ENCODE assay signal across 24 cellular contexts in genomic region chrX:30607155-30607554, GRCh38. TPM values are rescaled to one million over a fixed set of nuclear protein-coding genes. Genes with fewer than 3 reads are reported as not detected.
"Had no signal": no experiment of that assay in that cellular context is flagged by ENCODE, and none has a peak within 500 bp of the region (broad histone marks: within the 10 kb centered on the region; RNA-seq: fewer than 3 reads in every experiment).

No MANE protein-coding gene starts in this region.

- H3K27me3 ChIP-seq: adrenal gland, SJCRH30 had no signal

- H3K27me3 Mint-ChIP-seq: activated CD8-positive, alpha-beta T cell treated with anti-CD3 and anti-CD28 coated beads for 36 hours; activated naive CD8-positive, alpha-beta T cell treated with anti-CD3 and anti-CD28 coated beads, Interleukin-2, amount 10 ng/mL, durations not matched to agents 7 days and 5 days had no signal

- H3K27ac ChIP-seq: adrenal gland, SJCRH30, VCaP had no signal

- H3K9me3 Mint-ChIP-seq: activated CD8-positive, alpha-beta T cell treated with anti-CD3 and anti-CD28 coated beads for 36 hours; activated naive CD8-positive, alpha-beta T cell treated with anti-CD3 and anti-CD28 coated beads, Interleukin-2, amount 10 ng/mL, durations not matched to agents 7 days and 5 days had no signal

- ATAC-seq: activated CD8-positive, alpha-beta T cell treated with anti-CD3 and anti-CD28 coated beads for 36 hours had no signal

- DNase-seq: activated CD4-positive, alpha-beta T cell treated with anti-CD3 and anti-CD28 coated beads for 4 hours; activated CD8-positive, alpha-beta memory T cell treated with anti-CD3 and anti-CD28 coated beads, Interleukin-2, amount 50 U/mL, for 4 hours; activated CD8-positive, alpha-beta T cell treated with anti-CD3 and anti-CD28 coated beads for 36 hours; activated naive CD4-positive, alpha-beta T cell treated with anti-CD3 and anti-CD28 coated beads, Interleukin-2, amount 50 U/mL, for 16 hours; activated naive CD8-positive, alpha-beta T cell treated with anti-CD3 and anti-CD28 coated beads, Interleukin-2, amount 10 ng/mL, durations not matched to agents 7 days and 5 days; adrenal gland; anterior cingulate cortex; central memory CD4-positive, alpha-beta T cell; IMR-90; Kasumi-1; KBM-7; NCI-H1092; NCI-H1436; NCI-H1694 treated with DMSO at 0.1 percent for 48 hours; NCI-H2029 treated with DMSO at 0.1 percent for 48 hours; NCI-H446; NCI-H524; NCI-H748 treated with DMSO at 0.1 percent for 48 hours; Right ventricle myocardium superior; SJCRH30; SK-N-SH; T-helper 1 cell had no signal

- H3K27ac Mint-ChIP-seq: activated CD8-positive, alpha-beta T cell treated with anti-CD3 and anti-CD28 coated beads for 36 hours; activated naive CD8-positive, alpha-beta T cell treated with anti-CD3 and anti-CD28 coated beads, Interleukin-2, amount 10 ng/mL, durations not matched to agents 7 days and 5 days had no signal

- H3K36me3 Mint-ChIP-seq: activated naive CD8-positive, alpha-beta T cell treated with anti-CD3 and anti-CD28 coated beads, Interleukin-2, amount 10 ng/mL, durations not matched to agents 7 days and 5 days had no signal

- H3K4me3 ChIP-seq: adrenal gland, SJCRH30 had no signal

- H3K4me1 Mint-ChIP-seq: activated naive CD8-positive, alpha-beta T cell treated with anti-CD3 and anti-CD28 coated beads, Interleukin-2, amount 10 ng/mL, durations not matched to agents 7 days and 5 days had no signal

- H3K4me3 Mint-ChIP-seq: activated CD8-positive, alpha-beta T cell treated with anti-CD3 and anti-CD28 coated beads for 36 hours; activated naive CD8-positive, alpha-beta T cell treated with anti-CD3 and anti-CD28 coated beads, Interleukin-2, amount 10 ng/mL, durations not matched to agents 7 days and 5 days had no signal

- H3K4me1 ChIP-seq: adrenal gland, SJCRH30 had no signal

RNA-seq across cellular contexts. Expression of gene TASL, which starts 29.6 kb away (rescaled TPM):
- total RNA-seq: IMR-90, RPMI7951, SJCRH30 had no signal
- polyA plus RNA-seq: IMR-90, SK-N-SH had no signal
